In genomic region chr1:224513787-224514209, GRCh38 we compare ENCODE assay signal across 8 cellular contexts.
DNase-seq lines count a peak whose midpoint lies in the region; ATAC-seq and TF ChIP-seq lines count a peak whose summit lies in the region.

No MANE protein-coding gene starts in this region.

- no peaks in the 10 kb centered on the region for H3K9me3 ChIP-seq in ascending aorta
- H3K9me3 ChIP-seq in hepatocyte (ENCODE audit: low read depth) = no peaks in the 10 kb centered on the region

- no peaks in the 10 kb centered on the region for H3K79me2 ChIP-seq in hepatocyte

- DNase-seq in NCI-H146 treated with DMSO at 0.1 percent for 48 hours (lab: John Stamatoyannopoulos, UW; ENCODE audit: unreplicated experiment) (peak; percentile 69), T1000 (lab: John Stamatoyannopoulos, UW) (peak; percentile 72), ascending aorta (ENCODE audit: low spot score in 2 of 2) (peak in 1 of 2 donors; percentile 84), hepatocyte (ENCODE audit: low spot score) (peak; percentile 88)
- peak; percentile 84 for DNase-seq in stimulated activated CD4-positive, alpha-beta T cell treated with anti-CD3 and anti-CD28 coated beads, Interleukin-12 subunit alpha, Interleukin-12 subunit beta, amount 100 ng/mL, for 4 hours

- H3K4me3 ChIP-seq in ascending aorta (no peak overlapping the region), hepatocyte (no peak overlapping the region)

- H3K4me1 ChIP-seq in ascending aorta = no peaks in the 10 kb centered on the region
- H3K4me1 ChIP-seq in hepatocyte (ENCODE audit: insufficient read depth) = peaks cover 14% of the 10 kb centered on the region

- 5% methylated on average over 11 of the region's 11 CpGs for WGBS in hepatocyte (ENCODE audit: low lambda C conversion rate, missing lambda C conversion rate)

- H3K27ac ChIP-seq in 22Rv1 = no peak overlapping the region
- no peak overlapping the region for H3K27ac ChIP-seq in ascending aorta
- H3K27ac ChIP-seq in hepatocyte = no peak overlapping the region

- H2AFZ ChIP-seq in hepatocyte = no peak overlapping the region

- intact Hi-C loops in ascending aorta (cut with DNase I) = loop anchor here (2.0 kb wide), 1 partner anchor 341 kb away; no protein-coding TSS in a partner anchor

- H3K9me2 ChIP-seq in hepatocyte (replicated peaks; ENCODE audit: insufficient read depth) = no peaks in the 10 kb centered on the region

- peak; percentile 98 for ATAC-seq in GM18498 (IDR thresholded peaks at IDR 0.05; ENCODE audit: unreplicated experiment)
- peak; percentile 96 for ATAC-seq in HG02884 (IDR thresholded peaks at IDR 0.05; ENCODE audit: unreplicated experiment)

- TF ChIP-seq CTCF in 22Rv1 (IDR thresholded peaks at IDR 0.05) (peak; percentile 98), ascending aorta (IDR thresholded peaks at IDR 0.05) (peak; percentile 68 to 86 (median 68)), hepatocyte (IDR thresholded peaks at IDR 0.05; ENCODE audit: poor library complexity) (peak; percentile 93)

- H4K20me1 ChIP-seq in hepatocyte (ENCODE audit: insufficient read depth, poor library complexity, severe bottlenecking) = no peaks in the 10 kb centered on the region

- H3K27me3 ChIP-seq in ascending aorta (no peaks in the 10 kb centered on the region), hepatocyte (no peaks in the 10 kb centered on the region)

- no peak overlapping the region for H3K4me2 ChIP-seq in hepatocyte

- H3K36me3 ChIP-seq in ascending aorta = no peaks in the 10 kb centered on the region
- no peaks in the 10 kb centered on the region for H3K36me3 ChIP-seq in hepatocyte (replicated peaks; ENCODE audit: insufficient read depth, low read depth)
